In genomic region chrX:45956222-45956867, GRCh38 we compare ENCODE assay signal across 2 cellular contexts.
TF ChIP-seq lines count a peak whose summit lies in the region.

No MANE protein-coding gene starts in this region.

TF ChIP-seq in HepG2, 621 proteins besides CTCF, POLR2A, EP300 and RAD21:
- no peak for TF ChIP-seq SNAPC4 (CRISPR knock-in tag; IDR thresholded peaks at IDR 0.05)
- peak; percentile 75 for TF ChIP-seq MAFF (IDR thresholded peaks at IDR 0.05; ENCODE audit: low read depth, low read length)
- TF ChIP-seq MAFK (conservative IDR thresholded peaks at IDR 0.05 in 1 of 2, IDR thresholded peaks at IDR 0.05 in 1 of 2; ENCODE audit: low read length in 2 of 2): peak; percentile 61 to 86

TF ChIP-seq in K562, 482 proteins besides CTCF, POLR2A, EP300 and RAD21 (continued from another document):
- TF ChIP-seq POLR2AphosphoS5 (IDR thresholded peaks at IDR 0.05; ENCODE audit: control insufficient read depth, insufficient read depth, low read depth, low read length) (no peak), CBX1 (IDR thresholded peaks at IDR 0.05; ENCODE audit: low read depth) (no peak), TBL1XR1 (IDR thresholded peaks at IDR 0.05; ENCODE audit: low read length in 2 of 2) (no peak), ARID2 (IDR thresholded peaks at IDR 0.05) (no peak), TOE1 (IDR thresholded peaks at IDR 0.05; ENCODE audit: borderline replicate concordance) (no peak), TOE1 (CRISPR knock-in tag; IDR thresholded peaks at IDR 0.05; ENCODE audit: borderline replicate concordance, low read depth) (no peak), SNRNP70 (optimal IDR thresholded peaks at IDR 0.05; ENCODE audit: low read depth, low read length) (no peak), C11orf30 (IDR thresholded peaks at IDR 0.05; ENCODE audit: low read depth) (0 out of 2 replicates have a peak, but pooled peaks have one; percentile 16), ZNF431 (CRISPR knock-in tag; IDR thresholded peaks at IDR 0.05) (no peak), ZNF316 (IDR thresholded peaks at IDR 0.05) (peak; percentile 41; the same call in 1 of the 2 replicates), MAFK (IDR thresholded peaks at IDR 0.05; ENCODE audit: low read length) (peak; percentile 31; the same call in 1 of the 2 replicates), MAFF (IDR thresholded peaks at IDR 0.05; ENCODE audit: low read length) (peak; percentile 28; the same call in 1 of the 2 replicates)
- TF ChIP-seq, protein P1, sequence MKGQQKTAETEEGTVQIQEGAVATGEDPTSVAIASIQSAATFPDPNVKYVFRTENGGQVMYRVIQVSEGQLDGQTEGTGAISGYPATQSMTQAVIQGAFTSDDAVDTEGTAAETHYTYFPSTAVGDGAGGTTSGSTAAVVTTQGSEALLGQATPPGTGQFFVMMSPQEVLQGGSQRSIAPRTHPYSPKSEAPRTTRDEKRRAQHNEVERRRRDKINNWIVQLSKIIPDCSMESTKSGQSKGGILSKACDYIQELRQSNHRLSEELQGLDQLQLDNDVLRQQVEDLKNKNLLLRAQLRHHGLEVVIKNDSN (CRISPR knock-in tag; IDR thresholded peaks at IDR 0.05): no peak
